10 cellular contexts compared by ENCODE assay signal in genomic region chr14:47674148-47674545, GRCh38. TPM values are rescaled to one million over a fixed set of nuclear protein-coding genes. Genes with fewer than 3 reads are reported as not detected.
A peak's percentile ranks its signal among the peaks of the same experiment; 100 is the strongest.
DNase-seq lines count a peak whose midpoint lies in the region; ATAC-seq and TF ChIP-seq lines count a peak whose summit lies in the region.
"Had no signal": no experiment of that assay in that cellular context is flagged by ENCODE, and none has a peak within 500 bp of the region (broad histone marks: within the 10 kb centered on the region; RNA-seq: fewer than 3 reads in every experiment).

No MANE protein-coding gene starts in this region.

- 2 to 15% methylated on average over 36 of the region's 36 CpGs for WGBS in sigmoid colon, 2 donors

- peak overlapping the region; percentile 67 for H3K9ac ChIP-seq in NT2/D1 (ENCODE audit: insufficient read length, low read depth)

- no peak for TF ChIP-seq POLR2A in sigmoid colon (IDR thresholded peaks at IDR 0.05)

- H3K27me3 ChIP-seq in NT2/D1 (ENCODE audit: insufficient read depth, insufficient read length), result peaks cover 59% of the 10 kb centered on the region
- H3K27me3 ChIP-seq in sigmoid colon, result peaks cover 31 to 68% (median 36%) of the 10 kb centered on the region in 3 donors

- ATAC-seq in HG03045 (IDR thresholded peaks at IDR 0.05; ENCODE audit: unreplicated experiment), result no peak

- TF ChIP-seq EP300 in sigmoid colon (IDR thresholded peaks at IDR 0.05), result no peak

- H3K4me3 ChIP-seq in NT2/D1 (ENCODE audit: insufficient read length, low read depth), result peak overlapping the region; percentile 63
- H3K4me3 ChIP-seq in sigmoid colon, result peak overlapping the region in 3 of 4 donors; percentile 27 to 45 (median 38)

- H3K36me3 ChIP-seq in NT2/D1 (ENCODE audit: insufficient read depth, insufficient read length, low read length) (no peaks in the 10 kb centered on the region), sigmoid colon (no peaks in the 10 kb centered on the region)

- H3K4me1 ChIP-seq in NT2/D1 (ENCODE audit: insufficient read depth, insufficient read length) (no peaks in the 10 kb centered on the region), sigmoid colon (peaks cover 0 to 27% (median 23%) of the 10 kb centered on the region in 4 donors)

- DNase-seq in NCI-H2081 (lab: John Stamatoyannopoulos, UW) (peak; percentile 1 to 36), NCI-H2081 treated with DMSO at 0.1 percent for 48 hours (lab: John Stamatoyannopoulos, UW) (no peak), NT2/D1 (ENCODE audit: low read depth, low spot score) (no peak), hepatic stellate cell (ENCODE audit: low spot score) (peak; percentile 49), sigmoid colon (no peak), HuH-7 (ENCODE audit: low spot score) (no peak), T-helper 1 cell (no peak)

- no peaks in the 10 kb centered on the region for H3K9me3 ChIP-seq in NT2/D1 (ENCODE audit: insufficient read depth, low read length)
- no peaks in the 10 kb centered on the region for H3K9me3 ChIP-seq in sigmoid colon

- no peak for TF ChIP-seq CTCF in sigmoid colon (IDR thresholded peaks at IDR 0.05)

- intact Hi-C loops in sigmoid colon (cut with DNase I), result no loop called here

- H3K27ac ChIP-seq in sigmoid colon, result no peak overlapping the region

RNA-seq across cellular contexts. Expression of gene MDGA2, which starts 1.3 kb away (rescaled TPM):
- 1 to 10 TPM in 1 of 4 donors, under 1 TPM in 3; under 0.01 to 1.2 (median 0.34) TPM for total RNA-seq in sigmoid colon
- under 1 TPM in 1 of 3 donors, not detected in 2; 0.07 TPM for polyA plus RNA-seq in sigmoid colon
- total RNA-seq: dermis microvascular lymphatic vessel endothelial cell, mesenteric fat pad had no signal

Comparison
In these comparisons a context has a peak if more than half of its experiments do, and no peak if none do; other contexts are left out.
1. DNase-seq: peak in NCI-H2081 (2 of 2) and hepatic stellate cell (single experiment); none in NCI-H2081 treated with DMSO at 0.1 percent for 48 hours (single experiment), NT2/D1 (single experiment), sigmoid colon (single experiment), HuH-7 (single experiment) and T-helper 1 cell (0 of 5).